Comparison of ENCODE assay signal across 1 cellular context in the genomic region with DNA sequence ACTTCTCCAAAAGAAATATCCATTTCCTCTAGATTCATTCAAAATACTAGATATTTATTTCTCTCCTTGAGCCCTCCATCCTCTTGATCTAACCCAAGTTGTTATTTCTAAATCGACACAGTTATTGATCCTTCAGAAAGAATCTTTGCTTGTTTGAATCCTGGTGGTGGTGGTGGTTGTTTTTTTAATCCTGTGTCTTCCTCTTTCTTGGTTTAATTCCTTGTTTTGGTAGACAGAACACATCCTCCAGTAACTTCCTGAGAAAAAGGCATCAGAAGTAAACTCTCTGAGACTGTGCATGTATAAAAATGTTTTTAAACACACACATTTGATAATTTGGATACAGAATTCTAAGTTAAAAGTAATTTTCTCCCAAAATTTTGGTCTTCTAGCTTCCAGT.
TF ChIP-seq lines count a peak whose summit lies in the region.

No MANE protein-coding gene starts in this region.

TF ChIP-seq in SK-N-SH treated with all-trans-retinoic acid at 6 μM for 48 hours, 23 proteins besides CTCF, POLR2A, EP300 and RAD21 (continued from another document):
- TF ChIP-seq, protein P1, sequence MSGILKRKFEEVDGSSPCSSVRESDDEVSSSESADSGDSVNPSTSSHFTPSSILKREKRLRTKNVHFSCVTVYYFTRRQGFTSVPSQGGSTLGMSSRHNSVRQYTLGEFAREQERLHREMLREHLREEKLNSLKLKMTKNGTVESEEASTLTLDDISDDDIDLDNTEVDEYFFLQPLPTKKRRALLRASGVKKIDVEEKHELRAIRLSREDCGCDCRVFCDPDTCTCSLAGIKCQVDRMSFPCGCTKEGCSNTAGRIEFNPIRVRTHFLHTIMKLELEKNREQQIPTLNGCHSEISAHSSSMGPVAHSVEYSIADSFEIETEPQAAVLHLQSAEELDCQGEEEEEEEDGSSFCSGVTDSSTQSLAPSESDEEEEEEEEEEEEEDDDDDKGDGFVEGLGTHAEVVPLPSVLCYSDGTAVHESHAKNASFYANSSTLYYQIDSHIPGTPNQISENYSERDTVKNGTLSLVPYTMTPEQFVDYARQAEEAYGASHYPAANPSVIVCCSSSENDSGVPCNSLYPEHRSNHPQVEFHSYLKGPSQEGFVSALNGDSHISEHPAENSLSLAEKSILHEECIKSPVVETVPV (CRISPR knock-in tag; IDR thresholded peaks at IDR 0.05): no peak
- TF ChIP-seq GLIS3 (CRISPR knock-in tag; IDR thresholded peaks at IDR 0.05) (no peak), TCF4 (CRISPR knock-in tag; IDR thresholded peaks at IDR 0.05; ENCODE audit: borderline replicate concordance) (no peak), ARNTL (CRISPR knock-in tag; IDR thresholded peaks at IDR 0.05; ENCODE audit: borderline replicate concordance, low read depth) (no peak), RARB (CRISPR knock-in tag; IDR thresholded peaks at IDR 0.05) (no peak), ZNF70 (CRISPR knock-in tag; IDR thresholded peaks at IDR 0.05) (no peak), OSR1 (CRISPR knock-in tag; IDR thresholded peaks at IDR 0.05) (no peak), ZFP30 (CRISPR knock-in tag; IDR thresholded peaks at IDR 0.05) (no peak)
- TF ChIP-seq, protein P2, sequence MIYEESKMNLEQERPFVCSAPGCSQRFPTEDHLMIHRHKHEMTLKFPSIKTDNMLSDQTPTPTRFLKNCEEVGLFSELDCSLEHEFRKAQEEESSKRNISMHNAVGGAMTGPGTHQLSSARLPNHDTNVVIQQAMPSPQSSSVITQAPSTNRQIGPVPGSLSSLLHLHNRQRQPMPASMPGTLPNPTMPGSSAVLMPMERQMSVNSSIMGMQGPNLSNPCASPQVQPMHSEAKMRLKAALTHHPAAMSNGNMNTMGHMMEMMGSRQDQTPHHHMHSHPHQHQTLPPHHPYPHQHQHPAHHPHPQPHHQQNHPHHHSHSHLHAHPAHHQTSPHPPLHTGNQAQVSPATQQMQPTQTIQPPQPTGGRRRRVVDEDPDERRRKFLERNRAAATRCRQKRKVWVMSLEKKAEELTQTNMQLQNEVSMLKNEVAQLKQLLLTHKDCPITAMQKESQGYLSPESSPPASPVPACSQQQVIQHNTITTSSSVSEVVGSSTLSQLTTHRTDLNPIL (CRISPR knock-in tag; IDR thresholded peaks at IDR 0.05; ENCODE audit: low read depth): no peak
